19 cellular contexts compared by ENCODE assay signal in the genomic region with DNA sequence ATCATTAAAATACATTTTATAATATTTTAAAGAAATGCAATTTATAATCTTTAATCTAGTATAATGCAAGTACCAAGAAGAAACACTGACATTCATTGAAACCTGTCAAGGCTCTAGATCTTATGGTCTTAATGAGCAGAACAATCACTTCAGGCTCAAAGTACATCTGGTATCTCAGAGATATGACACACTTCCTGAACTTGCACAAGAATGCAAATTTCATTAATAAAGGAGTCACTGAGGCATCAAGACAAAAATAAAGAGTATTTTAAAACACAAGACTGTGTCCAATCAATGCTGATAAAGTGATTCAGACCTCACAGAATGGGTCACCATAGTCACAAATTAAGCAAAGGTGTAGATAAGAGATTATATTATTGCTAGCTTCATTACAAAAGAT.
"Had no signal": no experiment of that assay in that cellular context is flagged by ENCODE, and none has a peak within 500 bp of the region (broad histone marks: within the 10 kb centered on the region; RNA-seq: fewer than 3 reads in every experiment).

No MANE protein-coding gene starts in this region.

- H3K4me3 ChIP-seq: ascending aorta, colonic mucosa, right lobe of liver, spleen, transverse colon had no signal

- DNase-seq: activated CD4-positive, alpha-beta T cell treated with anti-CD3 and anti-CD28 coated beads for 1 hour; activated CD4-positive, alpha-beta T cell treated with anti-CD3 and anti-CD28 coated beads, Interleukin-2, amount 50 U/mL, for 48 hours; activated gamma-delta T cell treated with Interleukin-2 at 50 U/mL for 16 hours; activated naive CD8-positive, alpha-beta T cell treated with anti-CD3 and anti-CD28 coated beads, Interleukin-2, amount 10 ng/mL, durations not matched to agents 7 days and 5 days; activated T-cell treated with anti-CD3 and anti-CD28 coated beads, Interleukin-2, amount 50 U/mL, for 4 hours; colonic mucosa; effector CD4-positive, alpha-beta T cell; natural killer cell; nucleus accumbens; right lobe of liver; spleen; stimulated activated CD4-positive, alpha-beta T cell treated with anti-CD3 and anti-CD28 coated beads, Interleukin-2, amount 100 ng/mL, for 24 hours; stimulated activated naive B cell treated with anti-CD40 and anti-IgM and Interleukin-4, amounts not matched to agents 10 μg/mL and 1 μg/mL and 100 μg/mL, for 72 hours; substantia nigra; SW 1271; T-helper 9 cell; transverse colon had no signal

- H3K27ac ChIP-seq: ascending aorta, colonic mucosa, right lobe of liver, spleen, transverse colon had no signal

- ATAC-seq: activated T-cell treated with anti-CD3 and anti-CD28 coated beads, Interleukin-2, amount 50 U/mL, for 4 hours; left lobe of liver; natural killer cell; right lobe of liver had no signal

- H3K27me3 ChIP-seq: ascending aorta, colonic mucosa, right lobe of liver, spleen, transverse colon had no signal

- H3K4me1 ChIP-seq: ascending aorta, colonic mucosa, right lobe of liver, spleen, transverse colon had no signal

- H3K9me3 ChIP-seq: ascending aorta, colonic mucosa, right lobe of liver, spleen, transverse colon had no signal

- H3K36me3 ChIP-seq: ascending aorta, colonic mucosa, right lobe of liver, spleen, transverse colon had no signal
